In genomic region chr7:6546852-6547251, GRCh38 we compare ENCODE assay signal across 25 cellular contexts. TPM values are rescaled to one million over a fixed set of nuclear protein-coding genes. Genes with fewer than 3 reads are reported as not detected.
DNase-seq lines count a peak whose midpoint lies in the region; ATAC-seq, FAIRE-seq and TF ChIP-seq lines count a peak whose summit lies in the region.
"Had no signal": no experiment of that assay in that cellular context is flagged by ENCODE, and none has a peak within 500 bp of the region (broad histone marks: within the 10 kb centered on the region; RNA-seq: fewer than 3 reads in every experiment).

No MANE protein-coding gene starts in this region.

- BruUV-seq in HepG2 (replicated peaks; lab: Mats Ljungman, UMichigan) = no TSS peak

- WGBS in HepG2 (ENCODE audit: low lambda C conversion rate) = 11% methylated on average over 3 of the region's 3 CpGs
- 44% methylated on average over 3 of the region's 3 CpGs for WGBS in right lobe of liver (ENCODE audit: insufficient coverage, low coverage, low lambda C conversion rate, missing lambda C conversion rate)

- TF ChIP-seq RAD21 in HepG2 (CRISPR knock-in tag; IDR thresholded peaks at IDR 0.05) = no peak

- no peak overlapping the region for H2AFZ ChIP-seq in HepG2 (ENCODE audit: low read length)

- H3K9me3 Mint-ChIP-seq in natural killer cell treated with Interleukin-12 subunit alpha and Interleukin-12 subunit beta and Interleukin-15 and Interleukin-18, amount 100 ng/mL, for 72 hours = no peaks in the 10 kb centered on the region
- H3K9me3 Mint-ChIP-seq: activated CD8-positive, alpha-beta T cell treated with anti-CD3 and anti-CD28 coated beads for 36 hours; activated naive CD4-positive, alpha-beta T cell treated with anti-CD3 and anti-CD28 coated beads, Interleukin-2, amount 50 U/mL, for 24 hours had no signal

- H3K27ac ChIP-seq in HepG2 (ENCODE audit: extremely low read length, insufficient read depth, low read length) (no peak overlapping the region), right lobe of liver (no peak overlapping the region)
- H3K27ac ChIP-seq: body of pancreas, ovary, vagina, WERI-Rb-1 had no signal

- FAIRE-seq in HepG2 (lab: Jason Lieb, UNC) = peak; percentile 48

- POLR2A ChIA-PET in HepG2 (lab: Yijun Ruan, JAX) = no interaction called here

- H3K9me3 ChIP-seq in HepG2 (ENCODE audit: low read length) (no peaks in the 10 kb centered on the region), right lobe of liver (no peaks in the 10 kb centered on the region)
- H3K9me3 ChIP-seq: body of pancreas, ovary, vagina had no signal

- TF ChIP-seq POLR2A in HepG2 (IDR thresholded peaks at IDR 0.05; ENCODE audit: insufficient read depth in 1 of 2, low read depth in 2 of 2, low read length in 2 of 2) (no peak), right lobe of liver (IDR thresholded peaks at IDR 0.05) (no peak)

- H3K9ac ChIP-seq in HepG2 (ENCODE audit: insufficient read depth, low read depth, low read length) = no peak overlapping the region

- no peak overlapping the region for H3K4me3 Mint-ChIP-seq in natural killer cell treated with Interleukin-12 subunit alpha and Interleukin-12 subunit beta and Interleukin-15 and Interleukin-18, amount 100 ng/mL, for 72 hours
- H3K4me3 Mint-ChIP-seq: activated CD8-positive, alpha-beta T cell treated with anti-CD3 and anti-CD28 coated beads for 36 hours; activated naive CD4-positive, alpha-beta T cell treated with anti-CD3 and anti-CD28 coated beads, Interleukin-2, amount 50 U/mL, for 24 hours had no signal

- no peak overlapping the region for H3K27ac Mint-ChIP-seq in natural killer cell treated with Interleukin-12 subunit alpha and Interleukin-12 subunit beta and Interleukin-15 and Interleukin-18, amount 100 ng/mL, for 72 hours
- H3K27ac Mint-ChIP-seq: activated CD8-positive, alpha-beta T cell treated with anti-CD3 and anti-CD28 coated beads for 36 hours; activated naive CD4-positive, alpha-beta T cell treated with anti-CD3 and anti-CD28 coated beads, Interleukin-2, amount 50 U/mL, for 24 hours had no signal

- H3K4me1 ChIP-seq in HepG2 (ENCODE audit: insufficient read depth, low read length) (peaks cover 38% of the 10 kb centered on the region), right lobe of liver (no peaks in the 10 kb centered on the region)
- H3K4me1 ChIP-seq: body of pancreas, vagina had no signal

- no peak overlapping the region for H3K4me3 ChIP-seq in HepG2 (replicated peaks in 1 of 3; ENCODE audit: insufficient read depth in 1 of 3, low read depth in 2 of 3, low read length in 3 of 3)
- no peak overlapping the region for H3K4me3 ChIP-seq in right lobe of liver
- H3K4me3 ChIP-seq in epithelial cell of esophagus (ENCODE audit: low read length) = no peak overlapping the region
- H3K4me3 ChIP-seq: body of pancreas, ovary, vagina had no signal

- DNase-seq in HepG2 (ENCODE audit: low spot score) = no peak
- DNase-seq in right lobe of liver = no peak
- DNase-seq in NCI-H526 (lab: John Stamatoyannopoulos, UW) = peak; percentile 22 to 55
- peak; percentile 20 for DNase-seq in epithelial cell of esophagus (ENCODE audit: low read depth)
- DNase-seq in HPDE6-E6E7 (ENCODE audit: extremely low spot score) = no peak
- no peak for DNase-seq in activated CD4-positive, alpha-beta T cell treated with anti-CD3 and anti-CD28 coated beads, Interleukin-2, amount 50 U/mL, for 1 hour
- DNase-seq in natural killer cell treated with Interleukin-12 subunit alpha and Interleukin-12 subunit beta and Interleukin-15 and Interleukin-18, amount 100 ng/mL, for 72 hours (ENCODE audit: low spot score) = no peak
- DNase-seq: activated CD8-positive, alpha-beta T cell treated with anti-CD3 and anti-CD28 coated beads for 36 hours; activated T-cell treated with anti-CD3 and anti-CD28 coated beads, Interleukin-2, amount 50 U/mL, for 48 hours; body of pancreas; COR-L47; dermis blood vessel endothelial cell; GF-D8; left ventricle myocardium superior; NCI-H774; ovary; stimulated activated CD4-positive, alpha-beta T cell treated with anti-CD3 and anti-CD28 coated beads, Interleukin-2, amount 100 ng/mL, for 48 hours; substantia nigra; SW 1271; WERI-Rb-1 had no signal

- H3K79me2 ChIP-seq in HepG2 (ENCODE audit: insufficient read depth, low read length) = no peaks in the 10 kb centered on the region

- TF ChIP-seq CTCF in HepG2 (CRISPR knock-in tag; IDR thresholded peaks at IDR 0.05) (no peak), right lobe of liver (IDR thresholded peaks at IDR 0.05) (no peak), epithelial cell of esophagus (IDR thresholded peaks at IDR 0.05; ENCODE audit: insufficient read depth, low read depth, low read length, missing control alignments) (no peak)

- H3K4me1 Mint-ChIP-seq in natural killer cell treated with Interleukin-12 subunit alpha and Interleukin-12 subunit beta and Interleukin-15 and Interleukin-18, amount 100 ng/mL, for 72 hours (ENCODE audit: low read depth in 2 of 2) = peaks cover 0 to 4% of the 10 kb centered on the region in 2 donors

- CTCF ChIA-PET in HepG2 (lab: Yijun Ruan, JAX; ENCODE audit: low intra/inter-chr PET ratio, low total read pairs) = no interaction called here

- no peaks in the 10 kb centered on the region for H4K20me1 ChIP-seq in HepG2 (ENCODE audit: insufficient read depth, low read length)

- peak overlapping the region; percentile 44; the same call in 1 of the 2 replicates for H3K4me2 ChIP-seq in HepG2 (ENCODE audit: low read depth, low read length)

- in situ Hi-C loops in HepG2 (cut with HindIII; ENCODE audit: extremely low pct_ligation_motif_present, low pct_unique_long_range_greater_than_20kb) = no loop called here

- H3K36me3 Mint-ChIP-seq in natural killer cell treated with Interleukin-12 subunit alpha and Interleukin-12 subunit beta and Interleukin-15 and Interleukin-18, amount 100 ng/mL, for 72 hours = no peaks in the 10 kb centered on the region
- H3K36me3 Mint-ChIP-seq: activated naive CD4-positive, alpha-beta T cell treated with anti-CD3 and anti-CD28 coated beads, Interleukin-2, amount 50 U/mL, for 24 hours had no signal

- peaks cover 2 to 5% of the 10 kb centered on the region in 2 experiments; a peak in 1 of 5 replicates for H3K27me3 ChIP-seq in HepG2 (ENCODE audit: control insufficient read depth in 1 of 2, insufficient read depth in 2 of 2, low read length in 2 of 2)
- H3K27me3 ChIP-seq in right lobe of liver = no peaks in the 10 kb centered on the region
- H3K27me3 ChIP-seq: body of pancreas, ovary, vagina had no signal

- TF ChIP-seq EP300 in HepG2 (IDR thresholded peaks at IDR 0.05; ENCODE audit: low read depth in 2 of 2, low read length in 2 of 2) (no peak), HepG2 (CRISPR knock-in tag; IDR thresholded peaks at IDR 0.05; ENCODE audit: borderline replicate concordance) (no peak)

- H3K27me3 Mint-ChIP-seq in natural killer cell treated with Interleukin-12 subunit alpha and Interleukin-12 subunit beta and Interleukin-15 and Interleukin-18, amount 100 ng/mL, for 72 hours = no peaks in the 10 kb centered on the region
- H3K27me3 Mint-ChIP-seq: activated CD8-positive, alpha-beta T cell treated with anti-CD3 and anti-CD28 coated beads for 36 hours; activated naive CD4-positive, alpha-beta T cell treated with anti-CD3 and anti-CD28 coated beads, Interleukin-2, amount 50 U/mL, for 24 hours had no signal

- ATAC-seq in HepG2 = peak; percentile 71
- ATAC-seq in right lobe of liver = no peak
- no peak for ATAC-seq in HG03469 (IDR thresholded peaks at IDR 0.05; ENCODE audit: unreplicated experiment)
- ATAC-seq in natural killer cell treated with Interleukin-12 subunit alpha and Interleukin-12 subunit beta and Interleukin-15 and Interleukin-18, amount 100 ng/mL, for 72 hours = no peak
- ATAC-seq: activated CD8-positive, alpha-beta T cell treated with anti-CD3 and anti-CD28 coated beads for 36 hours; body of pancreas; left ventricle myocardium superior had no signal

- H3K36me3 ChIP-seq in HepG2 (replicated peaks in 1 of 2; ENCODE audit: control insufficient read depth in 1 of 2, insufficient read depth in 2 of 2, low read length in 2 of 2) (no peaks in the 10 kb centered on the region), right lobe of liver (no peaks in the 10 kb centered on the region)
- H3K36me3 ChIP-seq: ovary, vagina, WERI-Rb-1 had no signal

- intact Hi-C loops in HepG2 (cut with micrococcal nuclease; ENCODE audit: unreplicated experiment) (no loop called here), right lobe of liver (cut with DNase I) (no loop called here)

RNA-seq across cellular contexts. Expression of gene GRID2IP, which starts 4.4 kb away (rescaled TPM):
- total RNA-seq in HepG2 (2016; rRNA removed; fragmentation: Illumina TruSeq; extraction: Trizol) (not detected in 2 replicates), right lobe of liver (under 1 TPM in 2 of 6 experiments, not detected in 4; 0.05 to 0.07 TPM)
- total RNA-seq in HepG2 (2016; cell fraction: cytosol; rRNA removed; fragmentation: Illumina TruSeq; extraction: Trizol; ENCODE audit: low read depth) = not detected in 2 replicates
- total RNA-seq in HepG2 (2016; cell fraction: insoluble cytoplasmic fraction; rRNA removed; fragmentation: Illumina TruSeq; extraction: Trizol) = 0.04 TPM in 1 of 2 replicates, not detected in the other
- not detected in 2 replicates for total RNA-seq in HepG2 (2016; cell fraction: membrane; rRNA removed; fragmentation: Illumina TruSeq; extraction: Trizol)
- total RNA-seq in HepG2 (2016; cell fraction: nucleus; rRNA removed; fragmentation: Illumina TruSeq; extraction: Trizol) = not detected in 2 replicates
- 0.03 TPM in 1 of 2 replicates, not detected in the other for polyA plus RNA-seq in HepG2 (2011; rRNA removed)
- 0.01 TPM in 1 of 2 replicates, not detected in the other for polyA plus RNA-seq in HepG2 (2011; cell fraction: cytosol; rRNA removed)
- 0.27 and 0.42 TPM in 2 replicates for polyA plus RNA-seq in HepG2 (2011; cell fraction: nucleus; rRNA removed)
- polyA plus RNA-seq in HepG2 (2012) = not detected in 2 replicates
- not detected in 2 replicates for polyA plus RNA-seq in HepG2 (2016; cell fraction: cytosol; fragmentation: Illumina TruSeq; extraction: Trizol; ENCODE audit: low read depth)
- polyA plus RNA-seq in HepG2 (2016; cell fraction: insoluble cytoplasmic fraction; fragmentation: Illumina TruSeq; extraction: Trizol; ENCODE audit: low read depth) = not detected in 2 replicates
- not detected in 2 replicates for polyA plus RNA-seq in HepG2 (2016; cell fraction: membrane; fragmentation: Illumina TruSeq; extraction: Trizol; ENCODE audit: low read depth)
- polyA plus RNA-seq in HepG2 (2016; cell fraction: nucleus; fragmentation: Illumina TruSeq; extraction: Trizol; ENCODE audit: insufficient read depth, low read depth) = not detected in 2 replicates
- 0.20 TPM in 1 of 2 replicates, not detected in the other for polyA minus RNA-seq in HepG2 (2011; rRNA and poly(A)+ RNA removed; ENCODE audit: low replicate concordance)
- not detected in 2 replicates for polyA minus RNA-seq in HepG2 (2011; cell fraction: cytosol; rRNA and poly(A)+ RNA removed)
- polyA minus RNA-seq in HepG2 (2011; cell fraction: nucleus; rRNA and poly(A)+ RNA removed) = 0.13 and 0.25 TPM in 2 replicates
- total RNA-seq in natural killer cell treated with Interleukin-12 subunit alpha and Interleukin-12 subunit beta and Interleukin-15 and Interleukin-18, amount 100 ng/mL, for 72 hours = under 1 TPM in 1 of 2 donors, not detected in 1; 0.29 TPM
- total RNA-seq: dermis blood vessel endothelial cell, epithelial cell of proximal tubule, HT1080, left ventricle myocardium superior, vagina had no signal

RNA-seq across cellular contexts. Expression of gene ZDHHC4, which starts 30.4 kb away (rescaled TPM):
- total RNA-seq in HepG2 (2016; rRNA removed; fragmentation: Illumina TruSeq; extraction: Trizol) (65.4 and 83.2 TPM in 2 replicates), right lobe of liver (10 to 100 TPM; 27.9 to 48.5 (median 36.9) TPM)
- 226 and 246 TPM in 2 replicates for total RNA-seq in HepG2 (2016; cell fraction: cytosol; rRNA removed; fragmentation: Illumina TruSeq; extraction: Trizol; ENCODE audit: low read depth)
- total RNA-seq in HepG2 (2016; cell fraction: insoluble cytoplasmic fraction; rRNA removed; fragmentation: Illumina TruSeq; extraction: Trizol) = 68.5 and 81.1 TPM in 2 replicates
- 224 and 257 TPM in 2 replicates for total RNA-seq in HepG2 (2016; cell fraction: membrane; rRNA removed; fragmentation: Illumina TruSeq; extraction: Trizol)
- total RNA-seq in HepG2 (2016; cell fraction: nucleus; rRNA removed; fragmentation: Illumina TruSeq; extraction: Trizol) = 64.6 and 66.3 TPM in 2 replicates
- 164 and 188 TPM in 2 replicates for polyA plus RNA-seq in HepG2 (2011; rRNA removed)
- 211 and 259 TPM in 2 replicates for polyA plus RNA-seq in HepG2 (2011; cell fraction: cytosol; rRNA removed)
- 123 and 147 TPM in 2 replicates for polyA plus RNA-seq in HepG2 (2011; cell fraction: nucleus; rRNA removed)
- polyA plus RNA-seq in HepG2 (2012) = 113 and 117 TPM in 2 replicates
- 267 and 344 TPM in 2 replicates for polyA plus RNA-seq in HepG2 (2016; cell fraction: cytosol; fragmentation: Illumina TruSeq; extraction: Trizol; ENCODE audit: low read depth)
- polyA plus RNA-seq in HepG2 (2016; cell fraction: insoluble cytoplasmic fraction; fragmentation: Illumina TruSeq; extraction: Trizol; ENCODE audit: low read depth) = 67.4 and 79.0 TPM in 2 replicates
- polyA plus RNA-seq in HepG2 (2016; cell fraction: membrane; fragmentation: Illumina TruSeq; extraction: Trizol; ENCODE audit: low read depth) = 232 and 277 TPM in 2 replicates
- 95.8 and 95.9 TPM in 2 replicates for polyA plus RNA-seq in HepG2 (2016; cell fraction: nucleus; fragmentation: Illumina TruSeq; extraction: Trizol; ENCODE audit: insufficient read depth, low read depth)
- polyA minus RNA-seq in HepG2 (2011; rRNA and poly(A)+ RNA removed; ENCODE audit: low replicate concordance) = 201 and 369 TPM in 2 replicates
- polyA minus RNA-seq in HepG2 (2011; cell fraction: cytosol; rRNA and poly(A)+ RNA removed) = 60.4 and 76.0 TPM in 2 replicates
- 68.5 and 88.6 TPM in 2 replicates for polyA minus RNA-seq in HepG2 (2011; cell fraction: nucleus; rRNA and poly(A)+ RNA removed)
- 10 to 100 TPM; 20.6 to 33.5 TPM for total RNA-seq in natural killer cell treated with Interleukin-12 subunit alpha and Interleukin-12 subunit beta and Interleukin-15 and Interleukin-18, amount 100 ng/mL, for 72 hours

RNA-seq across cellular contexts. Expression of gene INTS15, which starts 43.0 kb away (rescaled TPM):
- total RNA-seq in HepG2 (2016; rRNA removed; fragmentation: Illumina TruSeq; extraction: Trizol) (8.7 and 16.3 TPM in 2 replicates), right lobe of liver (10 to 100 TPM; 10.2 to 16.6 (median 14.0) TPM)
- total RNA-seq in HepG2 (2016; cell fraction: cytosol; rRNA removed; fragmentation: Illumina TruSeq; extraction: Trizol; ENCODE audit: low read depth) = 6.0 and 7.2 TPM in 2 replicates
- 9.9 and 14.0 TPM in 2 replicates for total RNA-seq in HepG2 (2016; cell fraction: insoluble cytoplasmic fraction; rRNA removed; fragmentation: Illumina TruSeq; extraction: Trizol)
- 11.2 and 14.4 TPM in 2 replicates for total RNA-seq in HepG2 (2016; cell fraction: membrane; rRNA removed; fragmentation: Illumina TruSeq; extraction: Trizol)
- 11.9 and 12.9 TPM in 2 replicates for total RNA-seq in HepG2 (2016; cell fraction: nucleus; rRNA removed; fragmentation: Illumina TruSeq; extraction: Trizol)
- 23.3 and 25.7 TPM in 2 replicates for polyA plus RNA-seq in HepG2 (2011; rRNA removed)
- 20.5 and 21.6 TPM in 2 replicates for polyA plus RNA-seq in HepG2 (2011; cell fraction: cytosol; rRNA removed)
- 35.7 and 36.4 TPM in 2 replicates for polyA plus RNA-seq in HepG2 (2011; cell fraction: nucleus; rRNA removed)
- polyA plus RNA-seq in HepG2 (2012) = 15.0 and 22.4 TPM in 2 replicates
- polyA plus RNA-seq in HepG2 (2016; cell fraction: cytosol; fragmentation: Illumina TruSeq; extraction: Trizol; ENCODE audit: low read depth) = 8.3 and 10.5 TPM in 2 replicates
- 14.6 and 18.9 TPM in 2 replicates for polyA plus RNA-seq in HepG2 (2016; cell fraction: insoluble cytoplasmic fraction; fragmentation: Illumina TruSeq; extraction: Trizol; ENCODE audit: low read depth)
- 17.1 and 18.2 TPM in 2 replicates for polyA plus RNA-seq in HepG2 (2016; cell fraction: membrane; fragmentation: Illumina TruSeq; extraction: Trizol; ENCODE audit: low read depth)
- 25.3 and 31.3 TPM in 2 replicates for polyA plus RNA-seq in HepG2 (2016; cell fraction: nucleus; fragmentation: Illumina TruSeq; extraction: Trizol; ENCODE audit: insufficient read depth, low read depth)
- 22.2 and 22.4 TPM in 2 replicates for polyA minus RNA-seq in HepG2 (2011; rRNA and poly(A)+ RNA removed; ENCODE audit: low replicate concordance)
- polyA minus RNA-seq in HepG2 (2011; cell fraction: cytosol; rRNA and poly(A)+ RNA removed) = 9.6 and 10.0 TPM in 2 replicates
- polyA minus RNA-seq in HepG2 (2011; cell fraction: nucleus; rRNA and poly(A)+ RNA removed) = 11.3 and 12.3 TPM in 2 replicates
- total RNA-seq in natural killer cell treated with Interleukin-12 subunit alpha and Interleukin-12 subunit beta and Interleukin-15 and Interleukin-18, amount 100 ng/mL, for 72 hours = 10 to 100 TPM; 42.5 to 58.6 TPM

Comparison
In these comparisons a context has a peak if more than half of its experiments do, and no peak if none do; other contexts are left out.
1. DNase-seq: peak in NCI-H526 (2 of 2) and epithelial cell of esophagus (single experiment); none in HepG2 (single experiment), right lobe of liver (0 of 3), HPDE6-E6E7 (single experiment), activated CD4-positive, alpha-beta T cell treated with anti-CD3 and anti-CD28 coated beads, Interleukin-2, amount 50 U/mL, for 1 hour (single experiment) and natural killer cell treated with Interleukin-12 subunit alpha and Interleukin-12 subunit beta and Interleukin-15 and Interleukin-18, amount 100 ng/mL, for 72 hours (single experiment).